In the genomic region with DNA sequence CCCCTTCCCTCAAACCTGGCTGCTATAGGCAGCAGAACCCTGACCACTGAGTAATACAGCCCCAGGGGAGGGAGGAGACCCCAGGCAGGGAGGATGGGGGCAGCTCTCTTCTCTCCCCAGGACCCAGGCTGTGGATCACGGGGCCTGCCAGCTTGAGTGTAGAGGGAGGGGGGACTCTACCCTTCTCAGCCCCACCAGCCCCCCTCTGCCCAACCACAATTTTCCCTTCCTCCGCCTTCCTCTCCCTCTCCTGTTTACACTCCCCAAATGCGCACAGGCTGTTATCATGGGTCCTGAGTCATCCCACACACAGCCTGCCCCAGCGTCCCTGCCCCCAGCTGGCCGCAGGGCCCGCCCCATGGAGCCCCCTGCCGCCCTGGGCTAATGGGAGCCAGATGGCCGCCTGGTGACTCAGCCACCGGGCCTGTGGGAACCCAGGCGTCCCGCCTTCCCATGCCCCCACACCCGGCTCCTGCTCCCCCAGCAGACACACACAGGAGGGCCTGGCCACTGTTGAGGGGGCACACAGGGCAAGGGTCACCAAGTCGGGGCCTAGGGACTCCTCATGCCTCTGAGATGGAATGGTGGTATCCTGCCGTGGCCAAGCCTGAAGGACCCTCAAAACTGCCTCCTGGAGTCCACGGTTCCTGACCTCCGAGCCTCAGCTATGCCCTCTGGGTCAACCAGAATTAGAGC, we compare ENCODE assay signal across 8 cellular contexts. TPM values are rescaled to one million over a fixed set of nuclear protein-coding genes. Genes with fewer than 3 reads are reported as not detected.
DNase-seq lines count a peak whose midpoint lies in the region; ATAC-seq and TF ChIP-seq lines count a peak whose summit lies in the region.

No MANE protein-coding gene starts in this region.

- peak overlapping the region; percentile 21 for H3K9ac ChIP-seq in HUES64 (ENCODE audit: low read depth, low read length)

- H3K27me3 ChIP-seq in HUES64 (ENCODE audit: insufficient read depth, low read length), result no peaks in the 10 kb centered on the region

- peaks cover 49% of the 10 kb centered on the region for H3K4me1 ChIP-seq in HUES64 (ENCODE audit: insufficient read depth, low read length)

- DNase-seq in AG09309 (ENCODE audit: low read depth) (peak; percentile 93), amniotic epithelial cell (ENCODE audit: low read depth) (peak; percentile 97), iPS-NIHi11 (ENCODE audit: low spot score) (peak; percentile 49), smooth muscle cell of the brain vasculature (ENCODE audit: low read depth, low spot score) (peak; percentile 95), NCI-H146 (lab: John Stamatoyannopoulos, UW) (no peak), COR-L47 (lab: John Stamatoyannopoulos, UW) (no peak)

- WGBS in HUES64, result 32% methylated on average over 15 of the region's 16 CpGs

- H3K4me3 ChIP-seq in AG09309 (ENCODE audit: control insufficient read depth, low read depth, low read length) (no peak overlapping the region), HUES64 (ENCODE audit: low read length) (no peak overlapping the region)

- H3K27ac ChIP-seq in HUES64 (ENCODE audit: low read depth, low read length), result peak overlapping the region; percentile 88

- H3K36me3 ChIP-seq in HUES64 (ENCODE audit: insufficient read depth, low read length), result peaks cover 24% of the 10 kb centered on the region

- H3K9me3 ChIP-seq in HUES64 (ENCODE audit: insufficient read depth, low read depth, low read length), result no peaks in the 10 kb centered on the region

- TF ChIP-seq CTCF in AG09309 (IDR thresholded peaks at IDR 0.05; ENCODE audit: control insufficient read depth, insufficient read depth, low read depth, low read length, missing control alignments), result no peak

- ATAC-seq in HG03280 (IDR thresholded peaks at IDR 0.05; ENCODE audit: unreplicated experiment), result no peak

RNA-seq across cellular contexts. Expression of a gene that starts 13.6 kb away (rescaled TPM):
- polyA plus RNA-seq in HUES64 (2013, experiment 1 of 2), result 21.2 TPM
- 23.6 TPM for polyA plus RNA-seq in HUES64 (2013, experiment 2 of 2)

RNA-seq across cellular contexts. Expression of a gene that starts 30.1 kb away (rescaled TPM):
- 14.7 TPM for polyA plus RNA-seq in HUES64 (2013, experiment 1 of 2)
- 15.6 TPM for polyA plus RNA-seq in HUES64 (2013, experiment 2 of 2)

RNA-seq across cellular contexts. Expression of a gene that starts 40.4 kb away (rescaled TPM):
- 5.2 TPM for polyA plus RNA-seq in HUES64 (2013, experiment 1 of 2)
- polyA plus RNA-seq in HUES64 (2013, experiment 2 of 2), result 5.6 TPM

RNA-seq across cellular contexts. Expression of a gene that starts 52.8 kb away (rescaled TPM):
- 2.2 TPM for polyA plus RNA-seq in HUES64 (2013, experiment 1 of 2)
- polyA plus RNA-seq in HUES64 (2013, experiment 2 of 2), result 3.9 TPM

RNA-seq across cellular contexts. Expression of a gene that starts 59.4 kb away (rescaled TPM):
- 180 TPM for polyA plus RNA-seq in HUES64 (2013, experiment 1 of 2)
- 189 TPM for polyA plus RNA-seq in HUES64 (2013, experiment 2 of 2)

Comparison
In these comparisons a context has a peak if more than half of its experiments do, and no peak if none do; other contexts are left out.
1. DNase-seq: peak in AG09309 (single experiment), amniotic epithelial cell (single experiment), iPS-NIHi11 (single experiment) and smooth muscle cell of the brain vasculature (single experiment); none in NCI-H146 (single experiment) and COR-L47 (single experiment).